ENCODE assay signal across 2 cellular contexts in genomic region chrX:97330150-97330549, GRCh38.
TF ChIP-seq lines count a peak whose summit lies in the region.

No MANE protein-coding gene starts in this region.

TF ChIP-seq in GM23338, 12 proteins besides CTCF, POLR2A, EP300 and RAD21 (continued from another document):
- TF ChIP-seq, protein P1, sequence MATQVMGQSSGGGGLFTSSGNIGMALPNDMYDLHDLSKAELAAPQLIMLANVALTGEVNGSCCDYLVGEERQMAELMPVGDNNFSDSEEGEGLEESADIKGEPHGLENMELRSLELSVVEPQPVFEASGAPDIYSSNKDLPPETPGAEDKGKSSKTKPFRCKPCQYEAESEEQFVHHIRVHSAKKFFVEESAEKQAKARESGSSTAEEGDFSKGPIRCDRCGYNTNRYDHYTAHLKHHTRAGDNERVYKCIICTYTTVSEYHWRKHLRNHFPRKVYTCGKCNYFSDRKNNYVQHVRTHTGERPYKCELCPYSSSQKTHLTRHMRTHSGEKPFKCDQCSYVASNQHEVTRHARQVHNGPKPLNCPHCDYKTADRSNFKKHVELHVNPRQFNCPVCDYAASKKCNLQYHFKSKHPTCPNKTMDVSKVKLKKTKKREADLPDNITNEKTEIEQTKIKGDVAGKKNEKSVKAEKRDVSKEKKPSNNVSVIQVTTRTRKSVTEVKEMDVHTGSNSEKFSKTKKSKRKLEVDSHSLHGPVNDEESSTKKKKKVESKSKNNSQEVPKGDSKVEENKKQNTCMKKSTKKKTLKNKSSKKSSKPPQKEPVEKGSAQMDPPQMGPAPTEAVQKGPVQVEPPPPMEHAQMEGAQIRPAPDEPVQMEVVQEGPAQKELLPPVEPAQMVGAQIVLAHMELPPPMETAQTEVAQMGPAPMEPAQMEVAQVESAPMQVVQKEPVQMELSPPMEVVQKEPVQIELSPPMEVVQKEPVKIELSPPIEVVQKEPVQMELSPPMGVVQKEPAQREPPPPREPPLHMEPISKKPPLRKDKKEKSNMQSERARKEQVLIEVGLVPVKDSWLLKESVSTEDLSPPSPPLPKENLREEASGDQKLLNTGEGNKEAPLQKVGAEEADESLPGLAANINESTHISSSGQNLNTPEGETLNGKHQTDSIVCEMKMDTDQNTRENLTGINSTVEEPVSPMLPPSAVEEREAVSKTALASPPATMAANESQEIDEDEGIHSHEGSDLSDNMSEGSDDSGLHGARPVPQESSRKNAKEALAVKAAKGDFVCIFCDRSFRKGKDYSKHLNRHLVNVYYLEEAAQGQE (IDR thresholded peaks at IDR 0.05; ENCODE audit: unreplicated experiment) = no peak
- TF ChIP-seq, protein P2, sequence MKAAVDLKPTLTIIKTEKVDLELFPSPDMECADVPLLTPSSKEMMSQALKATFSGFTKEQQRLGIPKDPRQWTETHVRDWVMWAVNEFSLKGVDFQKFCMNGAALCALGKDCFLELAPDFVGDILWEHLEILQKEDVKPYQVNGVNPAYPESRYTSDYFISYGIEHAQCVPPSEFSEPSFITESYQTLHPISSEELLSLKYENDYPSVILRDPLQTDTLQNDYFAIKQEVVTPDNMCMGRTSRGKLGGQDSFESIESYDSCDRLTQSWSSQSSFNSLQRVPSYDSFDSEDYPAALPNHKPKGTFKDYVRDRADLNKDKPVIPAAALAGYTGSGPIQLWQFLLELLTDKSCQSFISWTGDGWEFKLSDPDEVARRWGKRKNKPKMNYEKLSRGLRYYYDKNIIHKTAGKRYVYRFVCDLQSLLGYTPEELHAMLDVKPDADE (IDR thresholded peaks at IDR 0.05) = no peak
- TF ChIP-seq ZNF462 (CRISPR knock-in tag; IDR thresholded peaks at IDR 0.05) (no peak), POLR2AphosphoS5 (IDR thresholded peaks at IDR 0.05; ENCODE audit: low read depth) (no peak), JUNB (IDR thresholded peaks at IDR 0.05; ENCODE audit: unreplicated experiment) (no peak)
TF ChIP-seq in GM23338: peak in this region for 0.

TF ChIP-seq in WTC11, 78 proteins besides CTCF, POLR2A, EP300 and RAD21 (continued from another document):
- TF ChIP-seq AFF4 (CRISPR knock-in tag; IDR thresholded peaks at IDR 0.05; ENCODE audit: borderline replicate concordance) (no peak), USF2 (CRISPR knock-in tag; IDR thresholded peaks at IDR 0.05) (no peak), RORB (CRISPR knock-in tag; IDR thresholded peaks at IDR 0.05) (no peak), NFYB (CRISPR knock-in tag; conservative IDR thresholded peaks at IDR 0.05; ENCODE audit: low read depth) (no peak), MXD4 (CRISPR knock-in tag; IDR thresholded peaks at IDR 0.05; ENCODE audit: borderline replicate concordance) (no peak)
- TF ChIP-seq, protein P3, sequence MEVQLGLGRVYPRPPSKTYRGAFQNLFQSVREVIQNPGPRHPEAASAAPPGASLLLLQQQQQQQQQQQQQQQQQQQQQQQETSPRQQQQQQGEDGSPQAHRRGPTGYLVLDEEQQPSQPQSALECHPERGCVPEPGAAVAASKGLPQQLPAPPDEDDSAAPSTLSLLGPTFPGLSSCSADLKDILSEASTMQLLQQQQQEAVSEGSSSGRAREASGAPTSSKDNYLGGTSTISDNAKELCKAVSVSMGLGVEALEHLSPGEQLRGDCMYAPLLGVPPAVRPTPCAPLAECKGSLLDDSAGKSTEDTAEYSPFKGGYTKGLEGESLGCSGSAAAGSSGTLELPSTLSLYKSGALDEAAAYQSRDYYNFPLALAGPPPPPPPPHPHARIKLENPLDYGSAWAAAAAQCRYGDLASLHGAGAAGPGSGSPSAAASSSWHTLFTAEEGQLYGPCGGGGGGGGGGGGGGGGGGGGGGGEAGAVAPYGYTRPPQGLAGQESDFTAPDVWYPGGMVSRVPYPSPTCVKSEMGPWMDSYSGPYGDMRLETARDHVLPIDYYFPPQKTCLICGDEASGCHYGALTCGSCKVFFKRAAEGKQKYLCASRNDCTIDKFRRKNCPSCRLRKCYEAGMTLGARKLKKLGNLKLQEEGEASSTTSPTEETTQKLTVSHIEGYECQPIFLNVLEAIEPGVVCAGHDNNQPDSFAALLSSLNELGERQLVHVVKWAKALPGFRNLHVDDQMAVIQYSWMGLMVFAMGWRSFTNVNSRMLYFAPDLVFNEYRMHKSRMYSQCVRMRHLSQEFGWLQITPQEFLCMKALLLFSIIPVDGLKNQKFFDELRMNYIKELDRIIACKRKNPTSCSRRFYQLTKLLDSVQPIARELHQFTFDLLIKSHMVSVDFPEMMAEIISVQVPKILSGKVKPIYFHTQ (CRISPR knock-in tag; IDR thresholded peaks at IDR 0.05) = no peak
